Comparison of ENCODE assay signal across 8 cellular contexts in genomic region chr5:134568761-134569725, GRCh38. TPM values are rescaled to one million over a fixed set of nuclear protein-coding genes. Genes with fewer than 3 reads are reported as not detected.
DNase-seq lines count a peak whose midpoint lies in the region; ATAC-seq, FAIRE-seq and TF ChIP-seq lines count a peak whose summit lies in the region.

No MANE protein-coding gene starts in this region.

- CTCF ChIA-PET in naive thymus-derived CD4-positive, alpha-beta T cell (lab: Charles Lee): interaction anchor here (0.6 kb wide), 1 partner anchor 87 kb away, joined by 3 read pairs; no protein-coding TSS in a partner anchor

- peaks cover 57% of the 10 kb centered on the region for H3K36me3 Mint-ChIP-seq in stimulated activated naive CD8-positive, alpha-beta T cell treated with anti-CD3 and anti-CD28 coated beads, Interleukin-15, Interleukin-2, amounts not matched to agents 100 ng/mL and 50 ng/mL, for 24 hours (ENCODE audit: low read depth)
- peaks cover 8 to 47% (median 13%) of the 10 kb centered on the region in 5 donors for H3K36me3 Mint-ChIP-seq in naive thymus-derived CD4-positive, alpha-beta T cell

- no peaks in the 10 kb centered on the region for H3K9me3 Mint-ChIP-seq in stimulated activated naive CD8-positive, alpha-beta T cell treated with anti-CD3 and anti-CD28 coated beads, Interleukin-15, Interleukin-2, amounts not matched to agents 100 ng/mL and 50 ng/mL, for 24 hours
- H3K9me3 Mint-ChIP-seq in stimulated activated naive CD8-positive, alpha-beta T cell treated with anti-CD3 and anti-CD28 coated beads, Interleukin-15, amount 100 ng/mL, for 72 hours: no peaks in the 10 kb centered on the region
- peaks cover 0 to 1% (median 0%) of the 10 kb centered on the region in 11 donors for H3K9me3 Mint-ChIP-seq in naive thymus-derived CD4-positive, alpha-beta T cell

- no peak overlapping the region for H3K4me3 ChIP-seq in naive thymus-derived CD4-positive, alpha-beta T cell (ENCODE audit: low read length)

- H3K4me3 Mint-ChIP-seq in stimulated activated naive CD8-positive, alpha-beta T cell treated with anti-CD3 and anti-CD28 coated beads, Interleukin-15, Interleukin-2, amounts not matched to agents 100 ng/mL and 50 ng/mL, for 24 hours: no peak overlapping the region
- no peak overlapping the region for H3K4me3 Mint-ChIP-seq in stimulated activated naive CD8-positive, alpha-beta T cell treated with anti-CD3 and anti-CD28 coated beads, Interleukin-15, amount 100 ng/mL, for 72 hours
- no peak overlapping the region for H3K4me3 Mint-ChIP-seq in naive thymus-derived CD4-positive, alpha-beta T cell

- no peak for FAIRE-seq in D721Med (lab: Jason Lieb, UNC)

- H3K27ac Mint-ChIP-seq in stimulated activated naive CD8-positive, alpha-beta T cell treated with anti-CD3 and anti-CD28 coated beads, Interleukin-15, Interleukin-2, amounts not matched to agents 100 ng/mL and 50 ng/mL, for 24 hours: peak overlapping the region; percentile 82
- H3K27ac Mint-ChIP-seq in stimulated activated naive CD8-positive, alpha-beta T cell treated with anti-CD3 and anti-CD28 coated beads, Interleukin-15, amount 100 ng/mL, for 72 hours: peak overlapping the region in 1 of 2 donors; percentile 95
- peak overlapping the region in 6 of 9 donors; percentile 38 to 86 (median 78) for H3K27ac Mint-ChIP-seq in naive thymus-derived CD4-positive, alpha-beta T cell

- H3K4me1 Mint-ChIP-seq in stimulated activated naive CD8-positive, alpha-beta T cell treated with anti-CD3 and anti-CD28 coated beads, Interleukin-15, Interleukin-2, amounts not matched to agents 100 ng/mL and 50 ng/mL, for 24 hours (ENCODE audit: low read depth): no peaks in the 10 kb centered on the region
- peaks cover 40% of the 10 kb centered on the region for H3K4me1 Mint-ChIP-seq in stimulated activated naive CD8-positive, alpha-beta T cell treated with anti-CD3 and anti-CD28 coated beads, Interleukin-15, amount 100 ng/mL, for 72 hours
- peaks cover 13 to 29% (median 15%) of the 10 kb centered on the region in 7 donors for H3K4me1 Mint-ChIP-seq in naive thymus-derived CD4-positive, alpha-beta T cell

- H3K27me3 ChIP-seq in naive thymus-derived CD4-positive, alpha-beta T cell (ENCODE audit: control insufficient read depth in 2 of 2, insufficient read depth in 2 of 2, low read length in 2 of 2): no peaks in the 10 kb centered on the region

- POLR2A ChIA-PET in naive thymus-derived CD4-positive, alpha-beta T cell (lab: Charles Lee): interaction anchor here (0.7 to 0.8 kb wide), 2 partner anchors 16 to 22 kb away, joined by 3 read pairs; no protein-coding TSS in a partner anchor

- intact Hi-C loops in naive thymus-derived CD4-positive, alpha-beta T cell (cut with micrococcal nuclease): no loop called here

- ATAC-seq in stimulated activated naive CD8-positive, alpha-beta T cell treated with anti-CD3 and anti-CD28 coated beads, Interleukin-15, amount 100 ng/mL, for 72 hours: no peak
- no peak for ATAC-seq in naive thymus-derived CD4-positive, alpha-beta T cell

- H3K27me3 Mint-ChIP-seq in stimulated activated naive CD8-positive, alpha-beta T cell treated with anti-CD3 and anti-CD28 coated beads, Interleukin-15, Interleukin-2, amounts not matched to agents 100 ng/mL and 50 ng/mL, for 24 hours: no peaks in the 10 kb centered on the region
- no peaks in the 10 kb centered on the region for H3K27me3 Mint-ChIP-seq in stimulated activated naive CD8-positive, alpha-beta T cell treated with anti-CD3 and anti-CD28 coated beads, Interleukin-15, amount 100 ng/mL, for 72 hours
- H3K27me3 Mint-ChIP-seq in naive thymus-derived CD4-positive, alpha-beta T cell: no peaks in the 10 kb centered on the region

- DNase-seq in stimulated activated naive CD8-positive, alpha-beta T cell treated with anti-CD3 and anti-CD28 coated beads, Interleukin-15, amount 100 ng/mL, for 72 hours: no peak
- DNase-seq in epidermal melanocyte (ENCODE audit: insufficient read length, low spot score): peak; percentile 67
- no peak for DNase-seq in naive thymus-derived CD4-positive, alpha-beta T cell
- DNase-seq in D721Med (ENCODE audit: insufficient read length, low spot score): no peak
- no peak for DNase-seq in GOT3 (lab: John Stamatoyannopoulos, UW)
- no peak for DNase-seq in islet precursor cell
- DNase-seq in activated effector memory CD4-positive, alpha-beta T cell treated with Interleukin-2 at 50 U/mL for 16 hours: no peak

- TF ChIP-seq CTCF in D721Med (IDR thresholded peaks at IDR 0.05; ENCODE audit: insufficient read depth, missing control alignments): no peak

- no peaks in the 10 kb centered on the region for H3K9me3 ChIP-seq in naive thymus-derived CD4-positive, alpha-beta T cell (ENCODE audit: control insufficient read depth in 2 of 3, low read length in 3 of 3)

- peaks cover 0 to 3% of the 10 kb centered on the region in 2 donors for H3K4me1 ChIP-seq in naive thymus-derived CD4-positive, alpha-beta T cell (ENCODE audit: control insufficient read depth in 2 of 2, insufficient read depth in 2 of 2, low read length in 2 of 2)

- H3K27ac ChIP-seq in naive thymus-derived CD4-positive, alpha-beta T cell (ENCODE audit: low read depth, low read length): no peak overlapping the region

- peaks cover 37 to 100% (median 53%) of the 10 kb centered on the region in 3 experiments for H3K36me3 ChIP-seq in naive thymus-derived CD4-positive, alpha-beta T cell (ENCODE audit: control insufficient read depth in 2 of 3, insufficient read depth in 3 of 3, low read length in 3 of 3)

RNA-seq across cellular contexts. Expression of gene JADE2, which starts 43.6 kb away (rescaled TPM):
- total RNA-seq in naive thymus-derived CD4-positive, alpha-beta T cell: 100 to 1,000 TPM in 4 of 5 experiments, 10 to 100 TPM in 1; 99.0 to 271 (median 153) TPM
- 10 to 100 TPM; 29.8 to 55.7 TPM for polyA plus RNA-seq in naive thymus-derived CD4-positive, alpha-beta T cell
